Comparison of ENCODE assay signal across 8 cellular contexts in genomic region chr1:46442317-46443161, GRCh38. TPM values are rescaled to one million over a fixed set of nuclear protein-coding genes. Genes with fewer than 3 reads are reported as not detected.
DNase-seq lines count a peak whose midpoint lies in the region; ATAC-seq, FAIRE-seq and TF ChIP-seq lines count a peak whose summit lies in the region.

No MANE protein-coding gene starts in this region.

- H3K4me2 ChIP-seq in keratinocyte (ENCODE audit: control insufficient read depth, extremely low read depth, insufficient read depth, low read depth, low read length): peak overlapping the region; percentile 79

- H3K27ac ChIP-seq in keratinocyte (ENCODE audit: control insufficient read depth, insufficient read depth, low read length): peak overlapping the region; percentile 16

- H3K27me3 ChIP-seq in bronchial epithelial cell (ENCODE audit: control insufficient read depth, insufficient read depth, low read length) (peaks cover 4% of the 10 kb centered on the region), keratinocyte (ENCODE audit: control insufficient read depth, extremely low read depth, insufficient read depth, low read length) (peaks cover 17% of the 10 kb centered on the region)

- H3K36me3 ChIP-seq in bronchial epithelial cell (ENCODE audit: control insufficient read depth, insufficient read depth, low read length) (no peaks in the 10 kb centered on the region), keratinocyte (ENCODE audit: control insufficient read depth in 2 of 2, extremely low read depth in 1 of 2, insufficient read depth in 2 of 2, low read length in 2 of 2) (no peaks in the 10 kb centered on the region)

- H3K9ac ChIP-seq in keratinocyte (ENCODE audit: control insufficient read depth, extremely low read depth, insufficient read depth, low read length): peak overlapping the region; percentile 33

- H3K79me2 ChIP-seq in keratinocyte (ENCODE audit: control insufficient read depth, insufficient read depth, low read length): no peaks in the 10 kb centered on the region

- ATAC-seq in HG02623 (IDR thresholded peaks at IDR 0.05; ENCODE audit: unreplicated experiment) (peak; percentile 66), GM21737 (IDR thresholded peaks at IDR 0.05; ENCODE audit: unreplicated experiment) (no peak)

- FAIRE-seq in bronchial epithelial cell (lab: Jason Lieb, UNC) (peak; percentile 76), keratinocyte (lab: Jason Lieb, UNC) (peak; percentile 39)

- peak overlapping the region; percentile 66 for H2AFZ ChIP-seq in keratinocyte (ENCODE audit: control insufficient read depth, low read length)

- peak overlapping the region; percentile 12; the same call in 1 of the 2 replicates for H3K4me3 ChIP-seq in GM08714 (ENCODE audit: low read length)
- peak overlapping the region; percentile 41 for H3K4me3 ChIP-seq in WI38 (ENCODE audit: low read depth, low read length)
- H3K4me3 ChIP-seq in bronchial epithelial cell (ENCODE audit: low read depth, low read length): peak overlapping the region; percentile 31
- peak overlapping the region in 2 of 3 experiments; percentile 27 to 43 for H3K4me3 ChIP-seq in keratinocyte (ENCODE audit: control insufficient read depth in 2 of 3, extremely low read depth in 1 of 3, insufficient read depth in 2 of 3, low read depth in 1 of 3, low read length in 3 of 3)

- dilution Hi-C loops in keratinocyte (cut with MboI; ENCODE audit: extremely low pct_ligation_motif_present, low sequenced_read_pairs): no loop called here

- no peaks in the 10 kb centered on the region for H4K20me1 ChIP-seq in keratinocyte (ENCODE audit: control insufficient read depth, extremely low read depth, insufficient read depth, low read length)

- H3K9me3 ChIP-seq in keratinocyte (ENCODE audit: control insufficient read depth, low read depth, low read length): no peaks in the 10 kb centered on the region

- DNase-seq in NCI-H2029 treated with DMSO at 0.1 percent for 48 hours (lab: John Stamatoyannopoulos, UW) (peak; percentile 45), bronchial epithelial cell (ENCODE audit: low read depth) (peak; percentile 75), keratinocyte (ENCODE audit: low read depth, low spot score) (peak; percentile 53)
- peak; percentile 83 for DNase-seq in stimulated activated CD4-positive, alpha-beta T cell treated with anti-CD3 and anti-CD28 coated beads, Interleukin-15, amount 100 ng/mL, for 24 hours

- TF ChIP-seq CTCF in WI38 (IDR thresholded peaks at IDR 0.05; ENCODE audit: low read depth, low read length): peak; percentile 76
- TF ChIP-seq CTCF in bronchial epithelial cell (IDR thresholded peaks at IDR 0.05; ENCODE audit: insufficient read depth, low read length, severe bottlenecking): peak; percentile 91
- TF ChIP-seq CTCF in keratinocyte (optimal IDR thresholded peaks at IDR 0.05 in 1 of 3, IDR thresholded peaks at IDR 0.05 in 1 of 3, conservative IDR thresholded peaks at IDR 0.05 in 1 of 3; ENCODE audit: extremely low read depth in 1 of 3, insufficient read depth in 2 of 3, low read length in 3 of 3): peak; percentile 86 to 87 (median 87)

- no peaks in the 10 kb centered on the region for H3K4me1 ChIP-seq in keratinocyte (ENCODE audit: control insufficient read depth, extremely low read depth, insufficient read depth, low read length)

- H3K9me1 ChIP-seq in keratinocyte (ENCODE audit: control insufficient read depth, extremely low read depth, insufficient read depth, low read length): no peaks in the 10 kb centered on the region

RNA-seq across cellular contexts. Expression of gene DMBX1, which starts 47.1 kb away (rescaled TPM):
- not detected in 2 replicates for total RNA-seq in bronchial epithelial cell
- not detected in 3 replicates for polyA plus RNA-seq in keratinocyte
- not detected for polyA plus RNA-seq in keratinocyte (2011; ENCODE audit: low read depth)
- polyA plus RNA-seq in keratinocyte (2011; cell fraction: cytosol; rRNA removed): not detected in 2 replicates
- not detected in 2 replicates for polyA plus RNA-seq in keratinocyte (2011; cell fraction: nucleus; rRNA removed)
- 0.06 TPM in 1 of 2 replicates, not detected in the other for polyA plus RNA-seq in keratinocyte (2012; ENCODE audit: low replicate concordance)
- polyA minus RNA-seq in keratinocyte: not detected in 3 replicates
- not detected for polyA minus RNA-seq in keratinocyte (2011; cell fraction: cytosol; rRNA and poly(A)+ RNA removed)
- not detected in 2 replicates for polyA minus RNA-seq in keratinocyte (2011; cell fraction: nucleus; rRNA and poly(A)+ RNA removed)

RNA-seq across cellular contexts. Expression of gene FAAH, which starts 48.4 kb away (rescaled TPM):
- 10.2 and 10.5 TPM in 2 replicates for total RNA-seq in bronchial epithelial cell
- polyA plus RNA-seq in keratinocyte: 5.3 to 8.5 TPM (median 5.4 TPM) in 3 replicates
- 2.9 TPM for polyA plus RNA-seq in keratinocyte (2011; ENCODE audit: low read depth)
- polyA plus RNA-seq in keratinocyte (2011; cell fraction: cytosol; rRNA removed): 1.5 and 2.9 TPM in 2 replicates
- 20.3 and 20.9 TPM in 2 replicates for polyA plus RNA-seq in keratinocyte (2011; cell fraction: nucleus; rRNA removed)
- 4.9 and 6.7 TPM in 2 replicates for polyA plus RNA-seq in keratinocyte (2012; ENCODE audit: low replicate concordance)
- 3.3 to 10.9 TPM (median 6.1 TPM) in 3 replicates for polyA minus RNA-seq in keratinocyte
- 11.1 TPM for polyA minus RNA-seq in keratinocyte (2011; cell fraction: cytosol; rRNA and poly(A)+ RNA removed)
- polyA minus RNA-seq in keratinocyte (2011; cell fraction: nucleus; rRNA and poly(A)+ RNA removed): 9.0 and 9.5 TPM in 2 replicates
